ENCODE assay signal across 8 cellular contexts in the genomic region with DNA sequence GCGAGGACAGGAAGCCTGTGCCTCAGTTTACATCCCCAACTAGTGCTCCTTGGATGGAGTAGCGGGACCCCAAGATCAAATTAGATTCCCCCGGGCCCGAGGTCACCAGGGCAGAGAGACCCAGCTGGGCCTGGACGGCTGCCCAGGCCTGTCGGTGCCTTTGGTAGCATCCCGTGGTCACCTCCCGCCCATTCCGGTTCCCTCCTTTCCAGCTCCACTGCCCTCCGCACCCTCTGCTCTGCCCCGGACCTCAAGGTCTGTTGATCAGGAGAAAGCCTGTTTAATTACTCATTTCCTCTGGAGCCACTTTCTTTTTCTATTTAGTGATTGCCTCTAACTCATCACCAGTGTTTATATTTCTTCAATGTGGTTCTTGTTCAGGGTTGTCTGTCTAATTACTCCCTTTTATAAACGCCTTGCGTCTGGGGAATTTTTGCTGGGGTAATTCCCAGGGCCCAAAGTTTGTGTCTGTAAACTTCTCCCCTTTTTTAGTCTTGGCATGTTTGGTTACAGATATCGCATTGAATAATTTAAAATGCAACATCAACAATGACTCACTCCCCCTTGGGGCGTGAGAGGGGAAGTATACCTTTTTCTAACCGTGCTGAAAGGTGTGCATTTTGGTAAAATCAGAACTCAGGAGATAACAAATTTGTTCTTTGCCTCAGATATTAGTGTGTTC. TPM values are rescaled to one million over a fixed set of nuclear protein-coding genes. Genes with fewer than 3 reads are reported as not detected.
DNase-seq lines count a peak whose midpoint lies in the region; ATAC-seq, FAIRE-seq and TF ChIP-seq lines count a peak whose summit lies in the region.

No MANE protein-coding gene starts in this region.

- peaks cover 12% of the 10 kb centered on the region; the same call in 1 of the 2 replicates for H3F3A ChIP-seq in SU-DHL-6 (ENCODE audit: insufficient read depth)

- ATAC-seq in HG02763 (IDR thresholded peaks at IDR 0.05; ENCODE audit: unreplicated experiment) (peak; percentile 25), K562 (peak; percentile 50)

- POLR2A ChIA-PET in K562 (lab: Yijun Ruan, JAX), result interaction anchor here (0.5 to 3.4 kb wide), 4 partner anchors 9 to 57 kb away, joined by 3 to 21 read pairs (median 4); no protein-coding TSS in a partner anchor

- TF ChIP-seq CTCF in SU-DHL-6 (IDR thresholded peaks at IDR 0.05; ENCODE audit: insufficient read depth, low read length, poor library complexity, severe bottlenecking), result peak; percentile 43
- peak in 2 of 3 experiments; percentile 22 to 35; a peak in 1 of 6 replicates for TF ChIP-seq CTCF in K562 (IDR thresholded peaks at IDR 0.05 in 2 of 3, conservative IDR thresholded peaks at IDR 0.05 in 1 of 3; ENCODE audit: insufficient read depth in 2 of 3, low read depth in 1 of 3, low read length in 3 of 3)

- in situ Hi-C loops in K562 (cut with MboI), result no loop called here

- H2AFZ ChIP-seq in SU-DHL-6 (ENCODE audit: low read depth, low read length, severe bottlenecking), result no peak overlapping the region
- H2AFZ ChIP-seq in K562 (ENCODE audit: low read depth, low read length), result peak overlapping the region; percentile 25; the same call in 1 of the 2 replicates

- intact Hi-C loops in K562 (cut with micrococcal nuclease), result loop anchor here (5.0 kb wide), 1 partner anchor 53 kb away; no protein-coding TSS in a partner anchor

- no peak for TF ChIP-seq RAD21 in K562 (CRISPR knock-in tag; conservative IDR thresholded peaks at IDR 0.05 in 1 of 2, IDR thresholded peaks at IDR 0.05 in 1 of 2)

- H3K4me2 ChIP-seq in SU-DHL-6 (ENCODE audit: low read depth, low read length, poor library complexity, severe bottlenecking) (peak overlapping the region; percentile 60), K562 (ENCODE audit: insufficient read depth, low read length) (peak overlapping the region; percentile 80)

- H3K9me3 ChIP-seq in ES-I3 (ENCODE audit: control insufficient read depth, insufficient read depth, low read length), result no peaks in the 10 kb centered on the region
- H3K9me3 ChIP-seq in SU-DHL-6 (ENCODE audit: insufficient read depth, low read length), result no peaks in the 10 kb centered on the region
- no peaks in the 10 kb centered on the region for H3K9me3 ChIP-seq in K562 (replicated peaks; ENCODE audit: control insufficient read depth, insufficient read depth, low read depth, low read length)
- H3K9me3 ChIP-seq in iPS-18a (ENCODE audit: control insufficient read depth, low read depth, low read length), result no peaks in the 10 kb centered on the region
- no peaks in the 10 kb centered on the region for H3K9me3 ChIP-seq in small intestine (ENCODE audit: control insufficient read depth, low read depth)

- TSS peak; percentile 61 for BruUV-seq in K562 (replicated peaks; lab: Mats Ljungman, UMichigan)

- H3K36me3 ChIP-seq in ES-I3 (ENCODE audit: insufficient read depth, low read length) (no peaks in the 10 kb centered on the region), SU-DHL-6 (ENCODE audit: low read length) (no peaks in the 10 kb centered on the region), K562 (ENCODE audit: control insufficient read depth, insufficient read depth, low read length) (peaks cover 15% of the 10 kb centered on the region; the same call in 2 of the 3 replicates), iPS-18a (ENCODE audit: control insufficient read depth, low read depth, low read length) (no peaks in the 10 kb centered on the region), small intestine (ENCODE audit: control insufficient read depth in 2 of 2, insufficient read depth in 2 of 2, low read length in 2 of 2) (no peaks in the 10 kb centered on the region)

- no peaks in the 10 kb centered on the region for H3K9me1 ChIP-seq in K562 (ENCODE audit: control insufficient read depth, insufficient read depth, low read length)

- peak in 3 of 4 experiments; percentile 25 to 51 (median 28) for DNase-seq in K562 (ENCODE audit: extremely low read depth in 1 of 4, low spot score in 3 of 4)
- peak; percentile 71 for DNase-seq in small intestine
- no peak for DNase-seq in NCI-H1105 (lab: John Stamatoyannopoulos, UW)
- DNase-seq in NCI-H345 (lab: John Stamatoyannopoulos, UW), result no peak

- H3K4me1 ChIP-seq in ES-I3 (ENCODE audit: insufficient read depth, low read length), result peaks cover 11% of the 10 kb centered on the region; the same call in 1 of the 2 replicates
- H3K4me1 ChIP-seq in K562 (replicated peaks in 1 of 2; ENCODE audit: control insufficient read depth in 2 of 2, insufficient read depth in 2 of 2, low read length in 2 of 2), result peaks cover 24 to 42% of the 10 kb centered on the region in 2 experiments; a peak in 4 of 5 replicates
- H3K4me1 ChIP-seq in iPS-18a (ENCODE audit: control insufficient read depth, low read depth, low read length), result peaks cover 8% of the 10 kb centered on the region
- H3K4me1 ChIP-seq in small intestine (ENCODE audit: control insufficient read depth in 2 of 2, insufficient read depth in 1 of 2, low read depth in 1 of 2, low read length in 1 of 2), result peaks cover 5 to 7% of the 10 kb centered on the region in 2 donors

- no peak for TF ChIP-seq EP300 in K562 (IDR thresholded peaks at IDR 0.05; ENCODE audit: low read length)

- CTCF ChIA-PET in K562 (lab: Yijun Ruan, JAX; ENCODE audit: low intra/inter-chr PET ratio), result interaction anchor here (0.6 to 0.8 kb wide), 2 partner anchors 42 to 59 kb away, joined by 3 to 4 read pairs; no protein-coding TSS in a partner anchor

- no peaks in the 10 kb centered on the region for H4K20me1 ChIP-seq in SU-DHL-6 (ENCODE audit: low read depth, low read length)
- peaks cover 44% of the 10 kb centered on the region for H4K20me1 ChIP-seq in K562 (replicated peaks; ENCODE audit: control insufficient read depth, insufficient read depth, low read length)

- WGBS in K562 (ENCODE audit: insufficient coverage, low coverage, missing lambda C conversion rate), result 9% methylated on average over 15 of the region's 16 CpGs
- 1 to 3% (median 1%) methylated on average over 15 to 16 of the region's 16 CpGs for WGBS in small intestine, 3 donors

- FAIRE-seq in K562 (lab: Jason Lieb, UNC) (no peak), small intestine (lab: Jason Lieb, UNC) (no peak)

- TF ChIP-seq POLR2A in K562 (conservative IDR thresholded peaks at IDR 0.05), result no peak

- H3K27ac ChIP-seq in SU-DHL-6 (ENCODE audit: low read depth, low read length) (peak overlapping the region; percentile 39), K562 (ENCODE audit: extremely low read depth, low read depth, low read length) (peak overlapping the region; percentile 78), iPS-18a (ENCODE audit: low read length) (no peak overlapping the region), small intestine (ENCODE audit: low read depth in 1 of 2, low read length in 1 of 2) (peak overlapping the region; percentile 77 to 90)

- H3K4me3 ChIP-seq in SU-DHL-6 (ENCODE audit: insufficient read depth, low read length, poor library complexity, severe bottlenecking), result peak overlapping the region; percentile 66
- peak overlapping the region; percentile 65 for H3K4me3 ChIP-seq in K562
- peak overlapping the region; percentile 54 for H3K4me3 ChIP-seq in iPS-18a (ENCODE audit: low read length)
- peak overlapping the region; percentile 87 to 98 for H3K4me3 ChIP-seq in small intestine (ENCODE audit: low read depth in 1 of 2, low read length in 2 of 2)

- H3K79me2 ChIP-seq in SU-DHL-6 (ENCODE audit: insufficient read depth, low read length) (peaks cover 65% of the 10 kb centered on the region), K562 (ENCODE audit: control insufficient read depth, insufficient read depth, low read length) (peaks cover 62% of the 10 kb centered on the region)

- no peaks in the 10 kb centered on the region for H3K27me3 ChIP-seq in SU-DHL-6 (ENCODE audit: low read length)
- H3K27me3 ChIP-seq in K562 (ENCODE audit: control insufficient read depth in 2 of 2, insufficient read depth in 2 of 2, low read length in 2 of 2), result no peaks in the 10 kb centered on the region
- H3K27me3 ChIP-seq in iPS-18a (ENCODE audit: control insufficient read depth, insufficient read depth, low read length), result peaks cover 26% of the 10 kb centered on the region
- H3K27me3 ChIP-seq in small intestine (ENCODE audit: control insufficient read depth in 2 of 2, insufficient read depth in 2 of 2, low read length in 2 of 2), result no peaks in the 10 kb centered on the region

- H3K9ac ChIP-seq in ES-I3 (ENCODE audit: low read depth, low read length) (peak overlapping the region; percentile 63; the same call in 1 of the 2 replicates), SU-DHL-6 (ENCODE audit: low read length) (peak overlapping the region; percentile 72), K562 (ENCODE audit: insufficient read depth in 1 of 2, low read depth in 2 of 2, low read length in 2 of 2) (peak overlapping the region; percentile 80 to 99), iPS-18a (ENCODE audit: low read length) (no peak overlapping the region)

- no peaks in the 10 kb centered on the region for H3K9me2 ChIP-seq in SU-DHL-6 (replicated peaks; ENCODE audit: insufficient read depth, low read length)

TF ChIP-seq in K562, 482 proteins besides CTCF, POLR2A, EP300 and RAD21 (continues in another document):
- TF ChIP-seq ZKSCAN8 (CRISPR knock-in tag; IDR thresholded peaks at IDR 0.05) (no peak), ZNF41 (CRISPR knock-in tag; conservative IDR thresholded peaks at IDR 0.05) (no peak)
- TF ChIP-seq, protein P1, sequence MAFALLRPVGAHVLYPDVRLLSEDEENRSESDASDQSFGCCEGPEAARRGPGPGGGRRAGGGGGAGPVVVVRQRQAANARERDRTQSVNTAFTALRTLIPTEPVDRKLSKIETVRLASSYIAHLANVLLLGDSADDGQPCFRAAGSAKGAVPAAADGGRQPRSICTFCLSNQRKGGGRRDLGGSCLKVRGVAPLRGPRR (CRISPR knock-in tag; IDR thresholded peaks at IDR 0.05), result no peak

RNA-seq across cellular contexts. Expression of gene FOXK1, which starts 1.9 kb away (rescaled TPM):
- 35.6 and 74.5 TPM in 2 replicates for total RNA-seq in K562 (2011; cell fraction: chromatin; rRNA removed; ENCODE audit: low replicate concordance)
- total RNA-seq in K562 (2011; cell fraction: nucleolus; rRNA removed), result 43.2 and 43.6 TPM in 2 replicates
- total RNA-seq in K562 (2011; cell fraction: nucleoplasm; rRNA removed), result 40.0 and 43.0 TPM in 2 replicates
- total RNA-seq in K562 (2014; rRNA removed) (17.0 and 19.5 TPM in 2 replicates), K562 (2014; rRNA removed; fragmentation: Illumina TruSeq; extraction: Trizol) (8.1 and 9.1 TPM in 2 replicates), K562 (2015; rRNA removed; fragmentation: Illumina TruSeq; extraction: Trizol) (8.5 and 9.1 TPM in 2 replicates), K562 (2021) (42.2 and 45.5 TPM in 2 replicates)
- polyA plus RNA-seq in K562 (2011; rRNA removed) (2.9 and 4.2 TPM in 2 replicates), K562 (2014; fragmentation: Illumina TruSeq; extraction: Trizol) (5.0 and 6.8 TPM in 2 replicates), K562 (2014; fragmentation: Nextera tagmentation; extraction: Ambion mirVana) (under 1 TPM; 0.32 to 0.34 TPM), K562 (2014; rRNA removed) (11.8 TPM in 2 replicates), small intestine (10 to 100 TPM in 1 of 3 donors, 1 to 10 TPM in 2; 1.4 to 10.5 (median 2.0) TPM)
- polyA plus RNA-seq in K562 (2011; cell fraction: cytosol; rRNA removed), result 3.6 and 6.2 TPM in 2 replicates
- polyA plus RNA-seq in K562 (2011; cell fraction: nucleus; rRNA removed), result 7.9 and 12.0 TPM in 2 replicates
- polyA plus RNA-seq in K562 (2012), result 6.4 and 7.3 TPM in 2 replicates
- 6.7 and 8.7 TPM in 2 replicates for polyA minus RNA-seq in K562 (2011; rRNA and poly(A)+ RNA removed)
- polyA minus RNA-seq in K562 (2011; cell fraction: cytosol; rRNA and poly(A)+ RNA removed), result 21.3 and 27.0 TPM in 2 replicates
- polyA minus RNA-seq in K562 (2011; cell fraction: nucleus; rRNA and poly(A)+ RNA removed), result 9.7 and 11.6 TPM in 2 replicates

Comparison
In these comparisons a context has a peak if more than half of its experiments do, and no peak if none do; other contexts are left out.
1. DNase-seq: peak in K562 (3 of 4) and small intestine (single experiment); none in NCI-H1105 (single experiment) and NCI-H345 (single experiment).
2. Peak in every context shown above with its lines, with median percentiles within 50 percentile points of each other: H3K4me3 ChIP-seq.